ENCODE assay signal across 8 cellular contexts in the genomic region with DNA sequence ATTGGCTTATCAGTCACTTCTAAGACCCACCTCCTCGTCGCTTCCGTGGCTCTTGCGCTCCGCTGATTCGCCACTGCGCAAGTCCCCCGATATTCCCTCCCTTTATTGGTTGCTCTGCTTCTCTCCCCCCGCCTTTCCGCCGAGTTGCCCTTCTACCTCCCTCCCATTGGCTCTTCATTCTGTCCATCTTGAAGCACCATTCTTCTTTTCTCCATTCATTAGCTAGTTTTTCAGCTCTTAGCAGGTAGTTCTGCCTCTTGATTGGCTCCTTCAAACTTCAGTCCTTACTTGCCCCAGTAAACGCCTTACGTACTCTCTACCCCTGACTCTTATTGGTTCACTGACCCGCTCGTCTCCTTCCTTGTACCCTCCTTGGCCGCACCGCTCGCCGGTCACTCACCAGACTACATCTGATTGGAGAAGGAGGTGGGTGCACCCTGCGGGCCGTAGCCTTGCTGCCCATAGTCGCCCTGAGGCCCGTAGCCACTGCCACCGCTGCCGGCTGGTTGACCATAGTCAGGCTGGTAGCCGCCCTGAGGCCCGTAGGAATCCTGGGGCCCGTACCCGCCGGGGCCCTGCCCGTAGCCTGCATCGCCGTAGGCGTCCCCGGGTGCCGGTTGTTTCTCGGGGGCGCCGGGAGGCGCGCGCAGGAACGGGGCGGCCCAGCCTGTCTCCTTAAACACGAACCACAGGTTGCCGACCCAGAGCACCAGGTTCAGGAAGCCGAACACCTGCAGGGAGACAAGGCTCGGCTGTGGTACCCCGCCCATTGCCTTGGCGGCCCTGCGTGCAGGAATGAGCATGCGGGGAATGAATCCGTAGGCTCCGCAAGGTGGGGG. TPM values are rescaled to one million over a fixed set of nuclear protein-coding genes. Genes with fewer than 3 reads are reported as not detected.
A peak's percentile ranks its signal among the peaks of the same experiment; 100 is the strongest.
DNase-seq lines count a peak whose midpoint lies in the region; FAIRE-seq and TF ChIP-seq lines count a peak whose summit lies in the region.

No MANE protein-coding gene starts in this region.

- peak; percentile 98 for FAIRE-seq in frontal cortex (lab: Jason Lieb, UNC)

- H3K4me1 ChIP-seq in H9 (ENCODE audit: insufficient read depth, low read length) (no peaks in the 10 kb centered on the region), neuronal stem cell (ENCODE audit: control insufficient read depth in 2 of 2, insufficient read depth in 1 of 2, low read depth in 1 of 2, low read length in 2 of 2) (peaks cover 0 to 4% of the 10 kb centered on the region in 2 donors)

- H3K79me1 ChIP-seq in H9 (ENCODE audit: insufficient read depth, low read depth, low read length, poor library complexity, severe bottlenecking) = no peaks in the 10 kb centered on the region
- H3K79me1 ChIP-seq in neuronal stem cell (ENCODE audit: low read depth, low read length) = no peaks in the 10 kb centered on the region

- H3K18ac ChIP-seq in H9 (ENCODE audit: insufficient read length, low read depth, low read length) (peak overlapping the region; percentile 56), neuronal stem cell (ENCODE audit: low read length) (peak overlapping the region; percentile 83)

- H3K9me3 Mint-ChIP-seq in H9 = peaks cover 74 to 81% of the 10 kb centered on the region in 2 experiments

- in situ Hi-C loops in G401 (cut with HindIII; ENCODE audit: low sequenced_read_pairs) = no loop called here

- no CpG with 5 or more reads among the region's 54 CpGs for WGBS in H9 (ENCODE audit: extremely low coverage, insufficient read length, low lambda C conversion rate)
- no CpG with 5 or more reads among the region's 54 CpGs for WGBS in neuronal stem cell (ENCODE audit: extremely low coverage in 2 of 2, insufficient read length in 2 of 2, insufficient replicate concordance in 1 of 2), 2 donors

- H3K56ac ChIP-seq in H9 (ENCODE audit: insufficient read length, low read depth, low read length) = no peak overlapping the region

- peak overlapping the region in 2 of 3 experiments; percentile 57 to 88; a peak in 4 of 7 replicates for H3K27ac Mint-ChIP-seq in H9

- H3K9ac ChIP-seq in H9 (ENCODE audit: extremely low read depth, insufficient read length, low read length) (peak overlapping the region; percentile 45), neuronal stem cell (ENCODE audit: low read depth, low read length, poor library complexity) (peak overlapping the region; percentile 21)

- peak overlapping the region; percentile 63 to 95 for H3K4me3 ChIP-seq in neuronal stem cell (ENCODE audit: low read length in 2 of 2)

- no peaks in the 10 kb centered on the region for H4K20me1 ChIP-seq in H9 (ENCODE audit: control insufficient read depth, insufficient read depth, insufficient read length)

- H3K9me3 ChIP-seq in H9 (ENCODE audit: control insufficient read depth, low read depth, low read length) = peaks cover 11% of the 10 kb centered on the region
- H3K9me3 ChIP-seq in neuronal stem cell (replicated peaks in 1 of 2; ENCODE audit: control insufficient read depth in 2 of 2, insufficient read depth in 1 of 2, low read depth in 1 of 2, low read length in 2 of 2) = no peaks in the 10 kb centered on the region

- H3K23me2 ChIP-seq in H9 (ENCODE audit: insufficient read length, low read depth, low read length, poor library complexity, severe bottlenecking) = peaks cover 9% of the 10 kb centered on the region

- no peak overlapping the region for H4K8ac ChIP-seq in H9 (replicated peaks; ENCODE audit: insufficient read length, low read depth, low read length)
- no peak overlapping the region for H4K8ac ChIP-seq in neuronal stem cell (ENCODE audit: low read depth, low read length)

- peaks cover 8 to 12% (median 12%) of the 10 kb centered on the region in 3 experiments; a peak in 6 of 7 replicates for H3K36me3 Mint-ChIP-seq in H9 (ENCODE audit: insufficient read depth in 1 of 3, low read depth in 3 of 3)

- H3T11ph ChIP-seq in H9 (ENCODE audit: low read length) = no peak overlapping the region

- H4K91ac ChIP-seq in H9 (ENCODE audit: insufficient read length, low read depth, low read length) (no peak overlapping the region), neuronal stem cell (ENCODE audit: low read depth, low read length, poor library complexity) (no peak overlapping the region)

- DNase-seq in G401 (ENCODE audit: low spot score) (peak; percentile 99), H9 (peak; percentile 97), M059J (ENCODE audit: low read depth) (peak; percentile 99), SIG-M5 treated with dmso at 0.1 percent for 504 hours (lab: John Stamatoyannopoulos, UW; ENCODE audit: unreplicated experiment) (peak; percentile 100), frontal cortex (ENCODE audit: low spot score in 2 of 2) (peak; percentile 86 to 89), neuronal stem cell (ENCODE audit: low spot score) (peak; percentile 95)
- DNase-seq in activated naive CD4-positive, alpha-beta T cell treated with Interleukin-2 at 50 U/mL for 16 hours = peak; percentile 86

- H2BK12ac ChIP-seq in H9 (ENCODE audit: insufficient read length, low read depth, low read length) (no peak overlapping the region), neuronal stem cell (ENCODE audit: low read length) (no peak overlapping the region)

- H3K4me1 Mint-ChIP-seq in H9 = peaks cover 8 to 26% of the 10 kb centered on the region in 2 experiments

- peaks cover 3% of the 10 kb centered on the region; the same call in 1 of the 2 replicates for H3K27me3 Mint-ChIP-seq in H9 (ENCODE audit: low read depth)

- no peak overlapping the region for H3K27ac ChIP-seq in H9 (ENCODE audit: insufficient read length, low read depth, low read length)
- peak overlapping the region; percentile 86 for H3K27ac ChIP-seq in neuronal stem cell (replicated peaks; ENCODE audit: low read length)
- peak overlapping the region; percentile 63 for H3K27ac ChIP-seq in temporal lobe (ENCODE audit: low read depth, low read length)

- H2BK15ac ChIP-seq in H9 (ENCODE audit: low read depth, low read length) (no peak overlapping the region), neuronal stem cell (ENCODE audit: low read length) (no peak overlapping the region)

- H2BK120ac ChIP-seq in H9 (ENCODE audit: low read depth, low read length, poor library complexity, severe bottlenecking) (no peak overlapping the region), neuronal stem cell (ENCODE audit: low read depth, low read length) (no peak overlapping the region)

- no peak overlapping the region for H2AK5ac ChIP-seq in H9 (ENCODE audit: insufficient read length, low read length)
- H2AK5ac ChIP-seq in neuronal stem cell (ENCODE audit: low read depth, low read length) = no peak overlapping the region

- no peak overlapping the region for H2BK20ac ChIP-seq in H9 (ENCODE audit: low read depth, low read length, poor library complexity, severe bottlenecking)

- no peak overlapping the region for H2AFZ ChIP-seq in H9 (ENCODE audit: low read length)
- peak overlapping the region; percentile 85 for H2AFZ ChIP-seq in neuronal stem cell (ENCODE audit: low read length)

- no peaks in the 10 kb centered on the region for H3K27me3 ChIP-seq in H9 (ENCODE audit: insufficient read depth, low read length)
- H3K27me3 ChIP-seq in neuronal stem cell (ENCODE audit: control insufficient read depth in 3 of 3, insufficient read depth in 3 of 3, low read depth in 1 of 3, low read length in 3 of 3) = no peaks in the 10 kb centered on the region

- H2BK5ac ChIP-seq in H9 (ENCODE audit: insufficient read length, low read length) = no peak overlapping the region
- H2BK5ac ChIP-seq in neuronal stem cell (ENCODE audit: low read length) = no peak overlapping the region

- no peaks in the 10 kb centered on the region for H3K36me3 ChIP-seq in neuronal stem cell (replicated peaks in 1 of 2; ENCODE audit: control insufficient read depth in 2 of 2, insufficient read depth in 2 of 2, low read length in 2 of 2)

- no peak overlapping the region for H4K5ac ChIP-seq in H9 (ENCODE audit: insufficient read length, low read depth, low read length)

- H3K23ac ChIP-seq in H9 (ENCODE audit: insufficient read length, low read depth, low read length) (no peak overlapping the region), neuronal stem cell (ENCODE audit: low read depth, low read length, poor library complexity) (no peak overlapping the region)

- peak overlapping the region; percentile 47 for H3K4me2 ChIP-seq in H9 (ENCODE audit: insufficient read depth, insufficient read length, low read length)
- H3K4me2 ChIP-seq in neuronal stem cell (ENCODE audit: insufficient read depth, low read length, poor library complexity, severe bottlenecking) = peak overlapping the region; percentile 45

- H3K4me3 Mint-ChIP-seq in H9 = peak overlapping the region; percentile 80 to 87

- H3K14ac ChIP-seq in H9 (ENCODE audit: insufficient read depth, low read length) = peak overlapping the region; percentile 45; the same call in 1 of the 2 replicates
- H3K14ac ChIP-seq in neuronal stem cell (ENCODE audit: low read length) = no peak overlapping the region

- no peaks in the 10 kb centered on the region for H3K79me2 ChIP-seq in H9 (ENCODE audit: insufficient read depth, low read length)

- TF ChIP-seq CTCF in H9 (conservative IDR thresholded peaks at IDR 0.05) = no peak

- H3K4ac ChIP-seq in H9 (ENCODE audit: low read depth, low read length) (no peak overlapping the region), neuronal stem cell (ENCODE audit: low read length) (no peak overlapping the region)

RNA-seq across cellular contexts. Expression of a gene that starts 5.1 kb away (rescaled TPM):
- total RNA-seq in G401 (2014; rRNA removed; shearing (Covaris generic)) = 15.4 and 18.4 TPM in 2 replicates
- total RNA-seq in H9 (2021) (9.7 and 12.2 TPM in 2 replicates), frontal cortex (under 0.01 TPM), temporal lobe (0.74 TPM)
- total RNA-seq in M059J (2014; rRNA removed; shearing (Covaris generic)) = 5.8 and 14.9 TPM in 2 replicates
- 4.5 TPM for polyA plus RNA-seq in neuronal stem cell (2013, experiment 1 of 2)
- polyA plus RNA-seq in neuronal stem cell (2013, experiment 2 of 2) = 4.1 TPM

RNA-seq across cellular contexts. Expression of a gene that starts 8.7 kb away (rescaled TPM):
- total RNA-seq in G401 (2014; rRNA removed; shearing (Covaris generic)) = 8.7 and 13.8 TPM in 2 replicates
- 1.8 and 2.1 TPM in 2 replicates for total RNA-seq in H9 (2021)
- total RNA-seq in M059J (2014; rRNA removed; shearing (Covaris generic)) = 0.25 and 0.54 TPM in 2 replicates
- 151 TPM for total RNA-seq in frontal cortex
- polyA plus RNA-seq in neuronal stem cell (2013, experiment 1 of 2) = 0.32 TPM
- 0.37 TPM for polyA plus RNA-seq in neuronal stem cell (2013, experiment 2 of 2)
- total RNA-seq in temporal lobe = 107 TPM

RNA-seq across cellular contexts. Expression of a gene that starts 19.6 kb away (rescaled TPM):
- total RNA-seq in G401 (2014; rRNA removed; shearing (Covaris generic)) = 26.8 and 32.4 TPM in 2 replicates
- total RNA-seq in H9 (2021) (11.7 and 12.1 TPM in 2 replicates), frontal cortex (0.82 TPM), temporal lobe (1.2 TPM)
- 147 and 217 TPM in 2 replicates for total RNA-seq in M059J (2014; rRNA removed; shearing (Covaris generic))
- polyA plus RNA-seq in neuronal stem cell (2013, experiment 1 of 2) = 3.8 TPM
- 3.8 TPM for polyA plus RNA-seq in neuronal stem cell (2013, experiment 2 of 2)

RNA-seq across cellular contexts. Expression of a gene that starts 28.7 kb away (rescaled TPM):
- total RNA-seq in G401 (2014; rRNA removed; shearing (Covaris generic)) = 2.7 and 14.2 TPM in 2 replicates
- total RNA-seq in H9 (2021) = 1.3 and 1.9 TPM in 2 replicates
- 0.10 and 4.3 TPM in 2 replicates for total RNA-seq in M059J (2014; rRNA removed; shearing (Covaris generic))
- total RNA-seq in frontal cortex = 2.4 TPM
- 0.74 TPM for polyA plus RNA-seq in neuronal stem cell (2013, experiment 1 of 2)
- polyA plus RNA-seq in neuronal stem cell (2013, experiment 2 of 2) = 0.47 TPM
- 1.5 TPM for total RNA-seq in temporal lobe

RNA-seq across cellular contexts. Expression of a gene that starts 41.9 kb away (rescaled TPM):
- not detected in 2 replicates for total RNA-seq in G401 (2014; rRNA removed; shearing (Covaris generic))
- total RNA-seq in H9 (2021) (0.94 and 1.4 TPM in 2 replicates), frontal cortex (under 0.01 TPM), temporal lobe (not detected)
- total RNA-seq in M059J (2014; rRNA removed; shearing (Covaris generic)) = not detected in 2 replicates
- 0.56 TPM for polyA plus RNA-seq in neuronal stem cell (2013, experiment 1 of 2)
- 0.58 TPM for polyA plus RNA-seq in neuronal stem cell (2013, experiment 2 of 2)
